Comparison of ENCODE assay signal across 8 cellular contexts in the genomic region with DNA sequence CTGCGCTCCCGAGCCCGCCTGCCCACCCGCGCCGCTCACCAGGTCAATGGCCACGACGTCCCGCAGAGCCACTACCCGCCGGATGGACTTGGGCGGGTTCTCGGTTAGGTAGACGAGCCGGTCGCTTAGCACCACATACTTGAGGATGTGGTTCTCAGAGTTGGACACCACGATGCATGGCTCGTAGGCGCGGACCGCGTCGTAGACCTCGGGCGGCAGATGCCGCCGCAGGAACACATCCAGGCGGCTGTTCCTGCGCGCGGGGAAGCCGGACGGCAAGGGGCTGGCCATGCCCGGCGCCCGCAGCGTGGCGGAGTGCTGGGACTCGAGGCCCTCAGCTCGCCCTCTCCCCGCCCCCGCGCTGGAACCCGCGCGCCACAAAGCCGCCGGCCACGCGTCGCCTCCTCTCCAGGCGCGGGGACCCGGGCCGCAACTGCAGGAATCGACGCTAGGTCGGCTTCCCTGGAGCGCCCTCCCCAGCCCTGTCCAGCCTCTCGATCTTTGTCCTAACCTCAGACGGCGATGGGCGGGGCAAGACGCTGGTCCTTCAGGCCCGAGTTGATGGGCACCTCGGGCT. TPM values are rescaled to one million over a fixed set of nuclear protein-coding genes. Genes with fewer than 3 reads are reported as not detected.
DNase-seq lines count a peak whose midpoint lies in the region; ATAC-seq and TF ChIP-seq lines count a peak whose summit lies in the region.

A gene with protein sequence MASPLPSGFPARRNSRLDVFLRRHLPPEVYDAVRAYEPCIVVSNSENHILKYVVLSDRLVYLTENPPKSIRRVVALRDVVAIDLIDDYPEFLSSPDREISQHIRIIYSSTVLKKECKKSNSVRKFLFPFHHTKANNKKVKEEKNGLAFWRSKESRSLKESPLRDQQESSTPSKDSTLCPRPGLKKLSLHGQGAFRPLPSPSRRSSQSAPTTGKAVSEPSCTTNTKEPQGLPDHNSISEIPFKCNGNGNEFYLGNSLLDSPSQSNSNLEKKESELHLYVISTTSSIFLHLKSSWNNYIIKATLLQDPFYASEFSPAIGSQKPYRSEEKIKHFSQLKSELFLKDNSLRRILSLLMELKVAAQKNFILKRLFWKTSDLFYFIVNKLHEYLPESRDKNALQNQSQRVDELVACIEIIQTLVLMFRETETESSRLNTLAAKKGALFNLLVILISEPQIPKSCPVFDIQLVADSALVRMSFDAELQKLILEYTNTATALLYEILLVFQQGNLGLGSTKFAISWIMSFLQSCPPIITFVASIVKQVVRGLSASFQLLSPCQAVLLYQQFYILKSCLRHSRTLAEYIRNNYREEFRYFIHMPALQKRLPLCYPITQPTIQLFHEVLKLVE (minus strand): TSS at position 484 of the 577 bp plus-strand sequence. CDS start 193 bp downstream, at position 291.

- intact Hi-C loops in lower leg skin (cut with DNase I; ENCODE audit: low total_unique reads): no loop called here

- peak; percentile 30 for DNase-seq in AG10803 (ENCODE audit: low read depth)
- DNase-seq in HuH-7.5 (ENCODE audit: low spot score): peak; percentile 37
- DNase-seq in lower leg skin (ENCODE audit: low spot score in 2 of 2): no peak
- no peak for DNase-seq in cerebellar cortex (ENCODE audit: low spot score)
- no peak for DNase-seq in A172 (ENCODE audit: low spot score)

- no peak for TF ChIP-seq CTCF in AG10803 (conservative IDR thresholded peaks at IDR 0.05; ENCODE audit: low read length)
- no peak for TF ChIP-seq CTCF in brain (conservative IDR thresholded peaks at IDR 0.05)
- no peak for TF ChIP-seq CTCF in lower leg skin (IDR thresholded peaks at IDR 0.05)

- H3K36me3 Mint-ChIP-seq in brain: no peaks in the 10 kb centered on the region

- no peak for TF ChIP-seq POLR2A in lower leg skin (IDR thresholded peaks at IDR 0.05)

- H3K27me3 Mint-ChIP-seq in brain: peaks cover 16% of the 10 kb centered on the region

- peak within 1 kb of the TSS in 3 of 5 experiments; percentile 48 to 71 (median 57) for H3K4me3 Mint-ChIP-seq in brain

- H3K4me3 ChIP-seq in AG10803 (ENCODE audit: low read length): peak within 1 kb of the TSS; percentile 48
- peak within 1 kb of the TSS; percentile 7 for H3K4me3 ChIP-seq in lower leg skin (ENCODE audit: low read depth, poor library complexity, severe bottlenecking)

- ATAC-seq in HG02763 (IDR thresholded peaks at IDR 0.05; ENCODE audit: unreplicated experiment): no peak
- ATAC-seq in HG02588 (IDR thresholded peaks at IDR 0.05; ENCODE audit: unreplicated experiment): no peak

- no peak within 1 kb of the TSS for H3K27ac Mint-ChIP-seq in brain

- WGBS in lower leg skin, 2 donors: 2 to 7% methylated on average over 26 to 61 of the region's 66 CpGs

- peaks cover 0 to 5% (median 0%) of the 10 kb centered on the region in 5 experiments for H3K9me3 Mint-ChIP-seq in brain

- H3K4me1 Mint-ChIP-seq in brain: no peaks in the 10 kb centered on the region

RNA-seq across cellular contexts. Expression of the gene that starts here (rescaled TPM):
- 2.5 TPM for polyA plus RNA-seq in brain (ENCODE audit: insufficient read depth, low read depth, low replicate concordance)
- total RNA-seq in lower leg skin: 1 to 10 TPM; 1.1 to 7.9 (median 2.1) TPM
- 0.41 TPM in 1 of 2 replicates, not detected in the other for total RNA-seq in A172 (2014; rRNA removed; shearing (Covaris generic))

Comparison
In these comparisons a context has a peak if more than half of its experiments do, and no peak if none do; other contexts are left out.
1. DNase-seq: peak in AG10803 (single experiment) and HuH-7.5 (single experiment); none in lower leg skin (0 of 2), cerebellar cortex (single experiment) and A172 (single experiment).